1 cellular context compared by ENCODE assay signal in the genomic region with DNA sequence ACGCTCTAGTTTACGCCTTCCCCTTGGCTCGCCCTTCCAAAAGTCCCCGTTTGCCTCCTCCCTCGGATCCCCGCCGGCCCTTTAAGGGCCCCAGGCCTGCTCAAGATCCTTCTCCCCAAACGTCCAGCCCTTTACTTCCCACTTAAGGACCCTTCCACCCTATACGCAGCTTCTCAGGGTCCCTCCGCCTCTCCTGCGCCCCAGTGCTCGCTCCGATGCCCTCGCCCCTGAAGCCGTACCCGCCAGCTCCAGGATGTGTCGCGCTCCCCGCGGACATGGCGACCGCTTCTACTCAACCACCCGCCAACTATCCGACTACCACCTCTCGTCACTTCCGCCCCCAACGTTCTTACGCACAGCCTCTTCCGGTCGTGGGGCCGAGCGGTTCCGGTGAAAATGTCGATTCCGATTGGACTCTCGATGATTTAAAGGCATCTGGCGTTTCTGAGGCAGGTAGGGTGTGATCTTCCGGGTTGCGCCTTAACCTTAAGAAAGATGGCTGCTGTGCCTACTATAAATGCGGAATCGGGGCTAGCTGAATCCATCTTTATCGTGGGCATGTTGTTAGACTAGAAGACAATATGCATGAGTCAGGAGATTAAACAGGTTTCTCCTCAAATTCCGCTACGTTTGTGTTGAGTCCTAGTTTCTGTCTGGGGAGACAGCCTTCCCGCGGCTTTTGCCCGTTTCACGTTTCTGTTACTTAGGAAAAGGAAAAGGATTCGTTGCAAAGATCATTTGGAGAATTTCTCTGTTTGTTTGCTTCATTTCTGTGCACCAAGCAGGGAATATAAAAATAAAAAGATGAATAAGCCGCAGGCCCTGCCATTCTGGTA.
A peak's percentile ranks its signal among the peaks of the same experiment; 100 is the strongest.
TF ChIP-seq lines count a peak whose summit lies in the region.

A gene (minus strand): TSS at position 317 of the 836 bp plus-strand sequence. CDS start 40 bp downstream, at position 277.

TF ChIP-seq in HepG2, 621 proteins besides CTCF, POLR2A, EP300 and RAD21 (continued from another document and continues in another):
- TF ChIP-seq, protein P1, sequence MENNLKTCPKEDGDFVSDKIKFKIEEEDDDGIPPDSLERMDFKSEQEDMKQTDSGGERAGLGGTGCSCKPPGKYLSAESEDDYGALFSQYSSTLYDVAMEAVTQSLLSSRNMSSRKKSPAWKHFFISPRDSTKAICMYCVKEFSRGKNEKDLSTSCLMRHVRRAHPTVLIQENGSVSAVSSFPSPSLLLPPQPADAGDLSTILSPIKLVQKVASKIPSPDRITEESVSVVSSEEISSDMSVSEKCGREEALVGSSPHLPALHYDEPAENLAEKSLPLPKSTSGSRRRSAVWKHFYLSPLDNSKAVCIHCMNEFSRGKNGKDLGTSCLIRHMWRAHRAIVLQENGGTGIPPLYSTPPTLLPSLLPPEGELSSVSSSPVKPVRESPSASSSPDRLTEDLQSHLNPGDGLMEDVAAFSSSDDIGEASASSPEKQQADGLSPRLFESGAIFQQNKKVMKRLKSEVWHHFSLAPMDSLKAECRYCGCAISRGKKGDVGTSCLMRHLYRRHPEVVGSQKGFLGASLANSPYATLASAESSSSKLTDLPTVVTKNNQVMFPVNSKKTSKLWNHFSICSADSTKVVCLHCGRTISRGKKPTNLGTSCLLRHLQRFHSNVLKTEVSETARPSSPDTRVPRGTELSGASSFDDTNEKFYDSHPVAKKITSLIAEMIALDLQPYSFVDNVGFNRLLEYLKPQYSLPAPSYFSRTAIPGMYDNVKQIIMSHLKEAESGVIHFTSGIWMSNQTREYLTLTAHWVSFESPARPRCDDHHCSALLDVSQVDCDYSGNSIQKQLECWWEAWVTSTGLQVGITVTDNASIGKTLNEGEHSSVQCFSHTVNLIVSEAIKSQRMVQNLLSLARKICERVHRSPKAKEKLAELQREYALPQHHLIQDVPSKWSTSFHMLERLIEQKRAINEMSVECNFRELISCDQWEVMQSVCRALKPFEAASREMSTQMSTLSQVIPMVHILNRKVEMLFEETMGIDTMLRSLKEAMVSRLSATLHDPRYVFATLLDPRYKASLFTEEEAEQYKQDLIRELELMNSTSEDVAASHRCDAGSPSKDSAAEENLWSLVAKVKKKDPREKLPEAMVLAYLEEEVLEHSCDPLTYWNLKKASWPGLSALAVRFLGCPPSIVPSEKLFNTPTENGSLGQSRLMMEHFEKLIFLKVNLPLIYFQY (CRISPR knock-in tag; IDR thresholded peaks at IDR 0.05; ENCODE audit: borderline replicate concordance): 0 out of 2 replicates have a peak, but pooled peaks have one; percentile 40
- TF ChIP-seq ZNF10 (CRISPR knock-in tag; IDR thresholded peaks at IDR 0.05; ENCODE audit: borderline replicate concordance, low read depth) (no peak), HNF4G (IDR thresholded peaks at IDR 0.05; ENCODE audit: borderline replicate concordance, low read depth, low read length) (no peak), HNF4G (CRISPR knock-in tag; IDR thresholded peaks at IDR 0.05; ENCODE audit: borderline replicate concordance, low read depth) (no peak), SAFB2 (CRISPR knock-in tag; IDR thresholded peaks at IDR 0.05; ENCODE audit: borderline replicate concordance, low read depth) (no peak), ZNF33B (CRISPR knock-in tag; IDR thresholded peaks at IDR 0.05) (no peak), SMARCC2 (IDR thresholded peaks at IDR 0.05) (no peak), ZNF296 (CRISPR knock-in tag; conservative IDR thresholded peaks at IDR 0.05) (no peak), FOXC1 (CRISPR knock-in tag; IDR thresholded peaks at IDR 0.05; ENCODE audit: borderline replicate concordance) (no peak), ZC3H4 (CRISPR knock-in tag; IDR thresholded peaks at IDR 0.05; ENCODE audit: borderline replicate concordance) (no peak), FOXA1 (IDR thresholded peaks at IDR 0.05) (no peak), FOXA1 (CRISPR knock-in tag; IDR thresholded peaks at IDR 0.05) (0 out of 2 replicates have a peak, but pooled peaks have one; percentile 29), TEAD3 (CRISPR knock-in tag; optimal IDR thresholded peaks at IDR 0.05; ENCODE audit: borderline replicate concordance) (peak; percentile 71), RORA (CRISPR knock-in tag; IDR thresholded peaks at IDR 0.05) (no peak), SMAD1 (CRISPR knock-in tag; IDR thresholded peaks at IDR 0.05; ENCODE audit: borderline replicate concordance, low read depth) (peak; percentile 26; the same call in 1 of the 2 replicates), HNRNPK (IDR thresholded peaks at IDR 0.05; ENCODE audit: low read depth, low read length, poor library complexity, severe bottlenecking) (no peak), ZNF549 (CRISPR knock-in tag; IDR thresholded peaks at IDR 0.05) (no peak), ZMAT3 (CRISPR knock-in tag; conservative IDR thresholded peaks at IDR 0.05) (0 out of 2 replicates have a peak, but pooled peaks have one; percentile 37)
- TF ChIP-seq, protein P2, sequence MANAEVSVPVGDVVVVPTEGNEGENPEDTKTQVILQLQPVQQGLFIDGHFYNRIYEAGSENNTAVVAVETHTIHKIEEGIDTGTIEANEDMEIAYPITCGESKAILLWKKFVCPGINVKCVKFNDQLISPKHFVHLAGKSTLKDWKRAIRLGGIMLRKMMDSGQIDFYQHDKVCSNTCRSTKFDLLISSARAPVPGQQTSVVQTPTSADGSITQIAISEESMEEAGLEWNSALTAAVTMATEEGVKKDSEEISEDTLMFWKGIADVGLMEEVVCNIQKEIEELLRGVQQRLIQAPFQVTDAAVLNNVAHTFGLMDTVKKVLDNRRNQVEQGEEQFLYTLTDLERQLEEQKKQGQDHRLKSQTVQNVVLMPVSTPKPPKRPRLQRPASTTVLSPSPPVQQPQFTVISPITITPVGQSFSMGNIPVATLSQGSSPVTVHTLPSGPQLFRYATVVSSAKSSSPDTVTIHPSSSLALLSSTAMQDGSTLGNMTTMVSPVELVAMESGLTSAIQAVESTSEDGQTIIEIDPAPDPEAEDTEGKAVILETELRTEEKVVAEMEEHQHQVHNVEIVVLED (CRISPR knock-in tag; IDR thresholded peaks at IDR 0.05; ENCODE audit: borderline replicate concordance): peak; percentile 99
- TF ChIP-seq, protein P3, sequence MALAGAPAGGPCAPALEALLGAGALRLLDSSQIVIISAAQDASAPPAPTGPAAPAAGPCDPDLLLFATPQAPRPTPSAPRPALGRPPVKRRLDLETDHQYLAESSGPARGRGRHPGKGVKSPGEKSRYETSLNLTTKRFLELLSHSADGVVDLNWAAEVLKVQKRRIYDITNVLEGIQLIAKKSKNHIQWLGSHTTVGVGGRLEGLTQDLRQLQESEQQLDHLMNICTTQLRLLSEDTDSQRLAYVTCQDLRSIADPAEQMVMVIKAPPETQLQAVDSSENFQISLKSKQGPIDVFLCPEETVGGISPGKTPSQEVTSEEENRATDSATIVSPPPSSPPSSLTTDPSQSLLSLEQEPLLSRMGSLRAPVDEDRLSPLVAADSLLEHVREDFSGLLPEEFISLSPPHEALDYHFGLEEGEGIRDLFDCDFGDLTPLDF (CRISPR knock-in tag; IDR thresholded peaks at IDR 0.05): peak; percentile 89
- TF ChIP-seq, protein P4, sequence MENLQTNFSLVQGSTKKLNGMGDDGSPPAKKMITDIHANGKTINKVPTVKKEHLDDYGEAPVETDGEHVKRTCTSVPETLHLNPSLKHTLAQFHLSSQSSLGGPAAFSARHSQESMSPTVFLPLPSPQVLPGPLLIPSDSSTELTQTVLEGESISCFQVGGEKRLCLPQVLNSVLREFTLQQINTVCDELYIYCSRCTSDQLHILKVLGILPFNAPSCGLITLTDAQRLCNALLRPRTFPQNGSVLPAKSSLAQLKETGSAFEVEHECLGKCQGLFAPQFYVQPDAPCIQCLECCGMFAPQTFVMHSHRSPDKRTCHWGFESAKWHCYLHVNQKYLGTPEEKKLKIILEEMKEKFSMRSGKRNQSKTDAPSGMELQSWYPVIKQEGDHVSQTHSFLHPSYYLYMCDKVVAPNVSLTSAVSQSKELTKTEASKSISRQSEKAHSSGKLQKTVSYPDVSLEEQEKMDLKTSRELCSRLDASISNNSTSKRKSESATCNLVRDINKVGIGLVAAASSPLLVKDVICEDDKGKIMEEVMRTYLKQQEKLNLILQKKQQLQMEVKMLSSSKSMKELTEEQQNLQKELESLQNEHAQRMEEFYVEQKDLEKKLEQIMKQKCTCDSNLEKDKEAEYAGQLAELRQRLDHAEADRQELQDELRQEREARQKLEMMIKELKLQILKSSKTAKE (CRISPR knock-in tag; IDR thresholded peaks at IDR 0.05; ENCODE audit: borderline replicate concordance): no peak
- TF ChIP-seq, protein P5, sequence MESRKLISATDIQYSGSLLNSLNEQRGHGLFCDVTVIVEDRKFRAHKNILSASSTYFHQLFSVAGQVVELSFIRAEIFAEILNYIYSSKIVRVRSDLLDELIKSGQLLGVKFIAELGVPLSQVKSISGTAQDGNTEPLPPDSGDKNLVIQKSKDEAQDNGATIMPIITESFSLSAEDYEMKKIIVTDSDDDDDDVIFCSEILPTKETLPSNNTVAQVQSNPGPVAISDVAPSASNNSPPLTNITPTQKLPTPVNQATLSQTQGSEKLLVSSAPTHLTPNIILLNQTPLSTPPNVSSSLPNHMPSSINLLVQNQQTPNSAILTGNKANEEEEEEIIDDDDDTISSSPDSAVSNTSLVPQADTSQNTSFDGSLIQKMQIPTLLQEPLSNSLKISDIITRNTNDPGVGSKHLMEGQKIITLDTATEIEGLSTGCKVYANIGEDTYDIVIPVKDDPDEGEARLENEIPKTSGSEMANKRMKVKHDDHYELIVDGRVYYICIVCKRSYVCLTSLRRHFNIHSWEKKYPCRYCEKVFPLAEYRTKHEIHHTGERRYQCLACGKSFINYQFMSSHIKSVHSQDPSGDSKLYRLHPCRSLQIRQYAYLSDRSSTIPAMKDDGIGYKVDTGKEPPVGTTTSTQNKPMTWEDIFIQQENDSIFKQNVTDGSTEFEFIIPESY (CRISPR knock-in tag; IDR thresholded peaks at IDR 0.05): no peak; the same call in 1 of the 2 replicates
- TF ChIP-seq, protein P6, sequence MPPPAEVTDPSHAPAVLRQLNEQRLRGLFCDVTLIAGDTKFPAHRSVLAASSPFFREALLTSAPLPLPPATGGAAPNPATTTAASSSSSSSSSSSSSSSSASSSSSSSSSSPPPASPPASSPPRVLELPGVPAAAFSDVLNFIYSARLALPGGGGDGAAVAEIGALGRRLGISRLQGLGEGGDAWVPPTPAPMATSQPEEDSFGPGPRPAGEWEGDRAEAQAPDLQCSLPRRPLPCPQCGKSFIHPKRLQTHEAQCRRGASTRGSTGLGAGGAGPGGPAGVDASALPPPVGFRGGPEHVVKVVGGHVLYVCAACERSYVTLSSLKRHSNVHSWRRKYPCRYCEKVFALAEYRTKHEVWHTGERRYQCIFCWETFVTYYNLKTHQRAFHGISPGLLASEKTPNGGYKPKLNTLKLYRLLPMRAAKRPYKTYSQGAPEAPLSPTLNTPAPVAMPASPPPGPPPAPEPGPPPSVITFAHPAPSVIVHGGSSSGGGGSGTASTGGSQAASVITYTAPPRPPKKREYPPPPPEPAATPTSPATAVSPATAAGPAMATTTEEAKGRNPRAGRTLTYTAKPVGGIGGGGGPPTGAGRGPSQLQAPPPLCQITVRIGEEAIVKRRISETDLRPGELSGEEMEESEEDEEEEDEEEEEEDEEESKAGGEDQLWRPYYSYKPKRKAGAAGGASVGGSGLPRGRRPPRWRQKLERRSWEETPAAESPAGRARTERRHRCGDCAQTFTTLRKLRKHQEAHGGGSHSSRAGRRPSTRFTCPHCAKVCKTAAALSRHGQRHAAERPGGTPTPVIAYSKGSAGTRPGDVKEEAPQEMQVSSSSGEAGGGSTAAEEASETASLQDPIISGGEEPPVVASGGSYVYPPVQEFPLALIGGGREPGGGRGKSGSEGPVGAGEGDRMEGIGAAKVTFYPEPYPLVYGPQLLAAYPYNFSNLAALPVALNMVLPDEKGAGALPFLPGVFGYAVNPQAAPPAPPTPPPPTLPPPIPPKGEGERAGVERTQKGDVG (CRISPR knock-in tag; IDR thresholded peaks at IDR 0.05; ENCODE audit: borderline replicate concordance): no peak
- TF ChIP-seq, protein P7, sequence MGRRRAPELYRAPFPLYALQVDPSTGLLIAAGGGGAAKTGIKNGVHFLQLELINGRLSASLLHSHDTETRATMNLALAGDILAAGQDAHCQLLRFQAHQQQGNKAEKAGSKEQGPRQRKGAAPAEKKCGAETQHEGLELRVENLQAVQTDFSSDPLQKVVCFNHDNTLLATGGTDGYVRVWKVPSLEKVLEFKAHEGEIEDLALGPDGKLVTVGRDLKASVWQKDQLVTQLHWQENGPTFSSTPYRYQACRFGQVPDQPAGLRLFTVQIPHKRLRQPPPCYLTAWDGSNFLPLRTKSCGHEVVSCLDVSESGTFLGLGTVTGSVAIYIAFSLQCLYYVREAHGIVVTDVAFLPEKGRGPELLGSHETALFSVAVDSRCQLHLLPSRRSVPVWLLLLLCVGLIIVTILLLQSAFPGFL (CRISPR knock-in tag; IDR thresholded peaks at IDR 0.05): no peak
- TF ChIP-seq, protein P8, sequence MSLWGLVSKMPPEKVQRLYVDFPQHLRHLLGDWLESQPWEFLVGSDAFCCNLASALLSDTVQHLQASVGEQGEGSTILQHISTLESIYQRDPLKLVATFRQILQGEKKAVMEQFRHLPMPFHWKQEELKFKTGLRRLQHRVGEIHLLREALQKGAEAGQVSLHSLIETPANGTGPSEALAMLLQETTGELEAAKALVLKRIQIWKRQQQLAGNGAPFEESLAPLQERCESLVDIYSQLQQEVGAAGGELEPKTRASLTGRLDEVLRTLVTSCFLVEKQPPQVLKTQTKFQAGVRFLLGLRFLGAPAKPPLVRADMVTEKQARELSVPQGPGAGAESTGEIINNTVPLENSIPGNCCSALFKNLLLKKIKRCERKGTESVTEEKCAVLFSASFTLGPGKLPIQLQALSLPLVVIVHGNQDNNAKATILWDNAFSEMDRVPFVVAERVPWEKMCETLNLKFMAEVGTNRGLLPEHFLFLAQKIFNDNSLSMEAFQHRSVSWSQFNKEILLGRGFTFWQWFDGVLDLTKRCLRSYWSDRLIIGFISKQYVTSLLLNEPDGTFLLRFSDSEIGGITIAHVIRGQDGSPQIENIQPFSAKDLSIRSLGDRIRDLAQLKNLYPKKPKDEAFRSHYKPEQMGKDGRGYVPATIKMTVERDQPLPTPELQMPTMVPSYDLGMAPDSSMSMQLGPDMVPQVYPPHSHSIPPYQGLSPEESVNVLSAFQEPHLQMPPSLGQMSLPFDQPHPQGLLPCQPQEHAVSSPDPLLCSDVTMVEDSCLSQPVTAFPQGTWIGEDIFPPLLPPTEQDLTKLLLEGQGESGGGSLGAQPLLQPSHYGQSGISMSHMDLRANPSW (CRISPR knock-in tag; IDR thresholded peaks at IDR 0.05; ENCODE audit: borderline replicate concordance): no peak
- TF ChIP-seq, protein P9, sequence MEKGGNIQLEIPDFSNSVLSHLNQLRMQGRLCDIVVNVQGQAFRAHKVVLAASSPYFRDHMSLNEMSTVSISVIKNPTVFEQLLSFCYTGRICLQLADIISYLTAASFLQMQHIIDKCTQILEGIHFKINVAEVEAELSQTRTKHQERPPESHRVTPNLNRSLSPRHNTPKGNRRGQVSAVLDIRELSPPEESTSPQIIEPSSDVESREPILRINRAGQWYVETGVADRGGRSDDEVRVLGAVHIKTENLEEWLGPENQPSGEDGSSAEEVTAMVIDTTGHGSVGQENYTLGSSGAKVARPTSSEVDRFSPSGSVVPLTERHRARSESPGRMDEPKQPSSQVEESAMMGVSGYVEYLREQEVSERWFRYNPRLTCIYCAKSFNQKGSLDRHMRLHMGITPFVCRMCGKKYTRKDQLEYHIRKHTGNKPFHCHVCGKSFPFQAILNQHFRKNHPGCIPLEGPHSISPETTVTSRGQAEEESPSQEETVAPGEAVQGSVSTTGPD (CRISPR knock-in tag; IDR thresholded peaks at IDR 0.05): no peak
